Comparison of ENCODE assay signal across 26 cellular contexts in the genomic region with DNA sequence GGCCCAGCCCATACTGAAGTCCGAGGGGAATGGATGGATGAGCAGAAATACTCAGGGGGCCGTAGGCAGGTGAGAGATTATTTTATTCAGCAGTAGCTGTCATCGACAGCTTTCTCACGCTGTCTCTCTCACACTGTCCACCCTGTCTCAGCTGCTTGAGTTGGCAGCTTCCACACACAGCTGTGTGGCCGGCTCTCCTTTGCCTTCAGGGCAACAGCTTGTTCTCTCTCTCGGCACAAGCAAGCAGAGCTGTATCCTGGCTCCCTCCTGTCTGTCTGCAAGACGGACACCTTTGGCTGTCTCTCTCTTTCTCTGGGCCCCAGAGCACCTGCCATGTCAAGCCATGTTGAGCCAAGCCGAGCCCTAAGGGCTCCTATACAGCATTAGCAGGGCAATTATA. TPM values are rescaled to one million over a fixed set of nuclear protein-coding genes. Genes with fewer than 3 reads are reported as not detected.
DNase-seq lines count a peak whose midpoint lies in the region; ATAC-seq, FAIRE-seq and TF ChIP-seq lines count a peak whose summit lies in the region.
"Had no signal": no experiment of that assay in that cellular context is flagged by ENCODE, and none has a peak within 500 bp of the region (broad histone marks: within the 10 kb centered on the region; RNA-seq: fewer than 3 reads in every experiment).

No MANE protein-coding gene starts in this region.

- no peaks in the 10 kb centered on the region for H3K9me3 Mint-ChIP-seq in activated naive CD8-positive, alpha-beta T cell treated with anti-CD3 and anti-CD28 coated beads, Interleukin-2, amount 10 ng/mL, durations not matched to agents 7 days and 5 days
- H3K9me3 Mint-ChIP-seq in activated naive CD8-positive, alpha-beta T cell treated with anti-CD3 and anti-CD28 coated beads, Interleukin-2, amount 50 U/mL, for 24 hours: no peaks in the 10 kb centered on the region
- no peaks in the 10 kb centered on the region for H3K9me3 Mint-ChIP-seq in activated T-cell treated with anti-CD3 and anti-CD28 coated beads, Interleukin-2, amount 50 U/mL, for 24 hours
- H3K9me3 Mint-ChIP-seq: activated naive CD4-positive, alpha-beta T cell treated with anti-CD3 and anti-CD28 coated beads, Interleukin-2, amount 50 U/mL, for 72 hours; activated T-helper 2 cell treated with anti-CD3 and anti-CD28 coated beads, Interferon-gamma antibody, Interleukin-2, Interleukin-4, amounts not matched to agents 10 μg/mL and 5 μg/mL and 100 μg/mL, durations not matched to agents 14 hours and 24 hours and 36 hours; dendritic cell treated with granulocyte-macrophage colony-stimulating factor and Interleukin-4, amounts not matched to agents 40 ng/mL and 50 ng/mL, for 4 days; stimulated activated naive B cell treated with anti-CD40 and anti-IgM and Interleukin-4, amounts not matched to agents 10 μg/mL and 1 μg/mL and 100 μg/mL, for 72 hours; T-helper 1 cell treated with Interleukin-12 subunit alpha and Interleukin-12 subunit beta and Interleukin-4 antibody, amounts not matched to agents 30 μg/mL and 1 μg/mL, for 36 hours had no signal

- no peak for DNase-seq in activated naive CD8-positive, alpha-beta T cell treated with anti-CD3 and anti-CD28 coated beads, Interleukin-2, amount 10 ng/mL, durations not matched to agents 7 days and 5 days
- no peak for DNase-seq in activated naive CD8-positive, alpha-beta T cell treated with anti-CD3 and anti-CD28 coated beads, Interleukin-2, amount 50 U/mL, for 24 hours
- DNase-seq in NCI-H1105 treated with DMSO at 0.1 percent for 48 hours (lab: John Stamatoyannopoulos, UW) (peak; percentile 49), epithelial cell of esophagus (ENCODE audit: low read depth) (peak; percentile 42), HTR-8/SVneo (ENCODE audit: insufficient read length, low spot score) (no peak), caudate nucleus (lab: John Stamatoyannopoulos, UW) (no peak)
- DNase-seq in activated T-cell treated with anti-CD3 and anti-CD28 coated beads, Interleukin-2, amount 50 U/mL, for 24 hours: no peak
- DNase-seq: activated CD4-positive, alpha-beta T cell treated with anti-CD3 and anti-CD28 coated beads for 36 hours; Calu3; central memory CD4-positive, alpha-beta T cell; NCI-H1092; NCI-H446 treated with DMSO at 0.1 percent for 48 hours; spleen; stimulated activated CD4-positive, alpha-beta T cell treated with anti-CD3 and anti-CD28 coated beads, Interleukin-4, amount 100 ng/mL, for 1 hour; stimulated activated naive B cell treated with anti-CD40 and anti-IgM and Interleukin-4, amounts not matched to agents 10 μg/mL and 1 μg/mL and 100 μg/mL, for 72 hours had no signal

- no peak overlapping the region for H3K27ac ChIP-seq in caudate nucleus (ENCODE audit: low read depth, low read length)
- H3K27ac ChIP-seq: ascending aorta, BLaER1, SJSA1, spleen, suprapubic skin had no signal

- peak overlapping the region; percentile 10 for H3K4me2 ChIP-seq in skeletal muscle satellite cell (ENCODE audit: low read length)

- peaks cover 14% of the 10 kb centered on the region for H3K4me1 ChIP-seq in skeletal muscle satellite cell (ENCODE audit: control insufficient read depth, insufficient read depth, low read length)
- H3K4me1 ChIP-seq: ascending aorta, SJSA1, suprapubic skin had no signal

- POLR2A ChIA-PET in activated naive CD8-positive, alpha-beta T cell treated with anti-CD3 and anti-CD28 coated beads, Interleukin-2, amount 10 ng/mL, durations not matched to agents 7 days and 5 days (lab: Charles Lee): interaction anchor here (2.5 kb wide), 1 partner anchor 10 kb away, joined by 11 read pairs; the partner anchor contains the start of gene PAPOLG

- peak overlapping the region; percentile 77 for H3K27ac Mint-ChIP-seq in activated naive CD8-positive, alpha-beta T cell treated with anti-CD3 and anti-CD28 coated beads, Interleukin-2, amount 10 ng/mL, durations not matched to agents 7 days and 5 days
- H3K27ac Mint-ChIP-seq in activated naive CD8-positive, alpha-beta T cell treated with anti-CD3 and anti-CD28 coated beads, Interleukin-2, amount 50 U/mL, for 24 hours: no peak overlapping the region
- no peak overlapping the region for H3K27ac Mint-ChIP-seq in activated T-cell treated with anti-CD3 and anti-CD28 coated beads, Interleukin-2, amount 50 U/mL, for 24 hours
- H3K27ac Mint-ChIP-seq: activated CD4-positive, alpha-beta T cell treated with anti-CD3 and anti-CD28 coated beads for 36 hours; activated T-helper 2 cell treated with anti-CD3 and anti-CD28 coated beads, Interferon-gamma antibody, Interleukin-2, Interleukin-4, amounts not matched to agents 10 μg/mL and 5 μg/mL and 100 μg/mL, durations not matched to agents 14 hours and 24 hours and 36 hours; dendritic cell treated with granulocyte-macrophage colony-stimulating factor and Interleukin-4, amounts not matched to agents 40 ng/mL and 50 ng/mL, for 4 days; stimulated activated naive B cell treated with anti-CD40 and anti-IgM and Interleukin-4, amounts not matched to agents 10 μg/mL and 1 μg/mL and 100 μg/mL, for 72 hours had no signal

- H3K36me3 Mint-ChIP-seq in activated naive CD8-positive, alpha-beta T cell treated with anti-CD3 and anti-CD28 coated beads, Interleukin-2, amount 10 ng/mL, durations not matched to agents 7 days and 5 days: no peaks in the 10 kb centered on the region
- H3K36me3 Mint-ChIP-seq in activated naive CD8-positive, alpha-beta T cell treated with anti-CD3 and anti-CD28 coated beads, Interleukin-2, amount 50 U/mL, for 24 hours (ENCODE audit: low read depth): no peaks in the 10 kb centered on the region
- no peaks in the 10 kb centered on the region for H3K36me3 Mint-ChIP-seq in activated T-cell treated with anti-CD3 and anti-CD28 coated beads, Interleukin-2, amount 50 U/mL, for 24 hours (ENCODE audit: low read depth)
- H3K36me3 Mint-ChIP-seq: activated naive CD4-positive, alpha-beta T cell treated with anti-CD3 and anti-CD28 coated beads, Interleukin-2, amount 50 U/mL, for 72 hours; stimulated activated naive B cell treated with anti-CD40 and anti-IgM and Interleukin-4, amounts not matched to agents 10 μg/mL and 1 μg/mL and 100 μg/mL, for 72 hours had no signal

- no peak for FAIRE-seq in HTR-8/SVneo (lab: Jason Lieb, UNC)
- FAIRE-seq: H54 had no signal

- H3K4me3 Mint-ChIP-seq in activated naive CD8-positive, alpha-beta T cell treated with anti-CD3 and anti-CD28 coated beads, Interleukin-2, amount 10 ng/mL, durations not matched to agents 7 days and 5 days: peak overlapping the region; percentile 42
- H3K4me3 Mint-ChIP-seq in activated naive CD8-positive, alpha-beta T cell treated with anti-CD3 and anti-CD28 coated beads, Interleukin-2, amount 50 U/mL, for 24 hours: no peak overlapping the region
- H3K4me3 Mint-ChIP-seq in activated T-cell treated with anti-CD3 and anti-CD28 coated beads, Interleukin-2, amount 50 U/mL, for 24 hours: no peak overlapping the region
- H3K4me3 Mint-ChIP-seq: activated CD4-positive, alpha-beta T cell treated with anti-CD3 and anti-CD28 coated beads for 36 hours; dendritic cell treated with granulocyte-macrophage colony-stimulating factor and Interleukin-4, amounts not matched to agents 40 ng/mL and 50 ng/mL, for 4 days; stimulated activated naive B cell treated with anti-CD40 and anti-IgM and Interleukin-4, amounts not matched to agents 10 μg/mL and 1 μg/mL and 100 μg/mL, for 72 hours; T-helper 1 cell treated with Interleukin-12 subunit alpha and Interleukin-12 subunit beta and Interleukin-4 antibody, amounts not matched to agents 30 μg/mL and 1 μg/mL, for 36 hours had no signal

- no peak for TF ChIP-seq CTCF in epithelial cell of esophagus (IDR thresholded peaks at IDR 0.05; ENCODE audit: insufficient read depth, low read depth, low read length, missing control alignments)

- no peak for ATAC-seq in activated naive CD8-positive, alpha-beta T cell treated with anti-CD3 and anti-CD28 coated beads, Interleukin-2, amount 10 ng/mL, durations not matched to agents 7 days and 5 days (ENCODE audit: low read depth)
- ATAC-seq in activated naive CD8-positive, alpha-beta T cell treated with anti-CD3 and anti-CD28 coated beads, Interleukin-2, amount 50 U/mL, for 24 hours: no peak
- ATAC-seq: activated CD4-positive, alpha-beta T cell treated with anti-CD3 and anti-CD28 coated beads for 36 hours; stimulated activated naive B cell treated with anti-CD40 and anti-IgM and Interleukin-4, amounts not matched to agents 10 μg/mL and 1 μg/mL and 100 μg/mL, for 72 hours had no signal

- H3K4me3 ChIP-seq in epithelial cell of esophagus (ENCODE audit: low read length) (no peak overlapping the region), skeletal muscle satellite cell (ENCODE audit: low read length) (no peak overlapping the region)
- H3K4me3 ChIP-seq: ascending aorta, BLaER1, lung, SJSA1, spleen, suprapubic skin had no signal

- H3K27me3 ChIP-seq in skeletal muscle satellite cell (ENCODE audit: control insufficient read depth, insufficient read depth, low read length): no peaks in the 10 kb centered on the region
- H3K27me3 ChIP-seq: ascending aorta, BLaER1, SJSA1, spleen, suprapubic skin had no signal

- no peaks in the 10 kb centered on the region for H3K9me3 ChIP-seq in skeletal muscle satellite cell (replicated peaks; ENCODE audit: low read length)
- H3K9me3 ChIP-seq: ascending aorta, BLaER1, SJSA1, spleen, suprapubic skin had no signal

- H3K27me3 Mint-ChIP-seq in activated naive CD8-positive, alpha-beta T cell treated with anti-CD3 and anti-CD28 coated beads, Interleukin-2, amount 10 ng/mL, durations not matched to agents 7 days and 5 days: peaks cover 17% of the 10 kb centered on the region
- H3K27me3 Mint-ChIP-seq in activated naive CD8-positive, alpha-beta T cell treated with anti-CD3 and anti-CD28 coated beads, Interleukin-2, amount 50 U/mL, for 24 hours: no peaks in the 10 kb centered on the region
- no peaks in the 10 kb centered on the region for H3K27me3 Mint-ChIP-seq in activated T-cell treated with anti-CD3 and anti-CD28 coated beads, Interleukin-2, amount 50 U/mL, for 24 hours
- H3K27me3 Mint-ChIP-seq: activated CD4-positive, alpha-beta T cell treated with anti-CD3 and anti-CD28 coated beads for 36 hours; stimulated activated naive B cell treated with anti-CD40 and anti-IgM and Interleukin-4, amounts not matched to agents 10 μg/mL and 1 μg/mL and 100 μg/mL, for 72 hours had no signal

- no peak overlapping the region for H3K9ac ChIP-seq in skeletal muscle satellite cell (ENCODE audit: low read depth, low read length)
- H3K9ac ChIP-seq: BLaER1 had no signal

- H3K36me3 ChIP-seq in skeletal muscle satellite cell (ENCODE audit: insufficient read depth, low read length): no peaks in the 10 kb centered on the region
- H3K36me3 ChIP-seq: ascending aorta, BLaER1, SJSA1, spleen, suprapubic skin had no signal

- peaks cover 18% of the 10 kb centered on the region for H3K4me1 Mint-ChIP-seq in activated naive CD8-positive, alpha-beta T cell treated with anti-CD3 and anti-CD28 coated beads, Interleukin-2, amount 10 ng/mL, durations not matched to agents 7 days and 5 days
- peaks cover 10% of the 10 kb centered on the region for H3K4me1 Mint-ChIP-seq in activated naive CD8-positive, alpha-beta T cell treated with anti-CD3 and anti-CD28 coated beads, Interleukin-2, amount 50 U/mL, for 24 hours
- H3K4me1 Mint-ChIP-seq in activated T-cell treated with anti-CD3 and anti-CD28 coated beads, Interleukin-2, amount 50 U/mL, for 24 hours (ENCODE audit: low read depth): peaks cover 13% of the 10 kb centered on the region

RNA-seq across cellular contexts. Expression of gene PAPOLG, which starts 9.8 kb away (rescaled TPM):
- total RNA-seq in activated naive CD8-positive, alpha-beta T cell treated with anti-CD3 and anti-CD28 coated beads, Interleukin-2, amount 10 ng/mL, durations not matched to agents 7 days and 5 days: 10 to 100 TPM; 25.9 to 26.2 TPM
- 10.9 TPM in 2 replicates for total RNA-seq in skeletal muscle satellite cell (2012; rRNA removed)

Comparison
In these comparisons a context has a peak if more than half of its experiments do, and no peak if none do; other contexts are left out.
1. DNase-seq: peak in NCI-H1105 treated with DMSO at 0.1 percent for 48 hours (single experiment) and epithelial cell of esophagus (single experiment); none in activated naive CD8-positive, alpha-beta T cell treated with anti-CD3 and anti-CD28 coated beads, Interleukin-2, amount 10 ng/mL, durations not matched to agents 7 days and 5 days (single experiment), activated naive CD8-positive, alpha-beta T cell treated with anti-CD3 and anti-CD28 coated beads, Interleukin-2, amount 50 U/mL, for 24 hours (single experiment), HTR-8/SVneo (single experiment), caudate nucleus (0 of 61) and activated T-cell treated with anti-CD3 and anti-CD28 coated beads, Interleukin-2, amount 50 U/mL, for 24 hours (single experiment).